ENCODE assay signal across 15 cellular contexts in the genomic region with DNA sequence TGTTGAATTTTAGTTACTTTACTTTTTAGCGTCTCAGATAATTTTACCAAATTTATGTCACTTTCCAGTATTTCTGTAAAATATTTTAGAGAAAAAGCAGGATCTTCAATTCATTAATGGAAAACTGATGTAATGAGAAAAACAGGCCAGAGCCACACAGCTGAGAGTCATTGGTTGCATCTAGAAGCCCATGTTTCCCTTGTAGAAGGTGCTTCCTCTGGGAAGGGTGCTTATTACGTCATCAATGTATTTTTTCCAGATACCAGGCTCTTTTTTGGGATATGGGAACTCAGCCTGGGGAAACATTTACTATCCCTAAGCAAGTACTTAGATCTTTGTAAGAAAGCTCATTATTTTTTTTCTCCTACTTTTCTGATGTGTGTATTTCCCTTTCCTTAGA.
"Had no signal": no experiment of that assay in that cellular context is flagged by ENCODE, and none has a peak within 500 bp of the region (broad histone marks: within the 10 kb centered on the region; RNA-seq: fewer than 3 reads in every experiment).

No MANE protein-coding gene starts in this region.

- H3K27ac Mint-ChIP-seq: activated naive CD8-positive, alpha-beta T cell; natural killer cell treated with Interleukin-12 subunit alpha and Interleukin-12 subunit beta and Interleukin-15 and Interleukin-18, amount 100 ng/mL, for 72 hours had no signal

- FAIRE-seq: frontal cortex, urothelium cell line had no signal

- H3K9me3 ChIP-seq: lower lobe of right lung, tibial nerve had no signal

- H3K9me3 Mint-ChIP-seq: natural killer cell treated with Interleukin-12 subunit alpha and Interleukin-12 subunit beta and Interleukin-15 and Interleukin-18, amount 100 ng/mL, for 72 hours had no signal

- H3K4me3 Mint-ChIP-seq: activated naive CD8-positive, alpha-beta T cell; natural killer cell treated with Interleukin-12 subunit alpha and Interleukin-12 subunit beta and Interleukin-15 and Interleukin-18, amount 100 ng/mL, for 72 hours had no signal

- H3K27me3 ChIP-seq: tibial nerve had no signal

- DNase-seq: activated CD4-positive, alpha-beta T cell treated with anti-CD3 and anti-CD28 coated beads, Interleukin-2, amount 50 U/mL, for 4 hours; dermis blood vessel endothelial cell; effector memory CD4-positive, alpha-beta T cell; head of caudate nucleus; lower lobe of right lung; stimulated activated CD4-positive, alpha-beta T cell treated with anti-CD3 and anti-CD28 coated beads, Interleukin-12 subunit alpha, Interleukin-12 subunit beta, amount 100 ng/mL, for 4 hours; stimulated activated CD4-positive, alpha-beta T cell treated with anti-CD3 and anti-CD28 coated beads, Interleukin-1b, Interleukin-23, amount 100 ng/mL, for 48 hours; stimulated activated CD8-positive, alpha-beta memory T cell treated with anti-CD3 and anti-CD28 coated beads, Interleukin-4, amount 100 ng/mL, for 48 hours; stimulated activated naive CD4-positive, alpha-beta T cell treated with Interleukin-2 at 50 U/mL for 16 hours; substantia nigra had no signal

- H3K36me3 ChIP-seq: lower lobe of right lung, tibial nerve had no signal

- H3K36me3 Mint-ChIP-seq: activated naive CD8-positive, alpha-beta T cell; natural killer cell treated with Interleukin-12 subunit alpha and Interleukin-12 subunit beta and Interleukin-15 and Interleukin-18, amount 100 ng/mL, for 72 hours had no signal

- H3K4me3 ChIP-seq: lower lobe of right lung, tibial nerve had no signal

- ATAC-seq: natural killer cell treated with Interleukin-12 subunit alpha and Interleukin-12 subunit beta and Interleukin-15 and Interleukin-18, amount 100 ng/mL, for 72 hours had no signal

- H3K27me3 Mint-ChIP-seq: activated naive CD8-positive, alpha-beta T cell; natural killer cell treated with Interleukin-12 subunit alpha and Interleukin-12 subunit beta and Interleukin-15 and Interleukin-18, amount 100 ng/mL, for 72 hours had no signal

- H3K27ac ChIP-seq: lower lobe of right lung had no signal
